In genomic region chr10:112407696-112408095, GRCh38 we compare ENCODE assay signal across 28 cellular contexts.
"Had no signal": no experiment of that assay in that cellular context is flagged by ENCODE, and none has a peak within 500 bp of the region (broad histone marks: within the 10 kb centered on the region; RNA-seq: fewer than 3 reads in every experiment).

No MANE protein-coding gene starts in this region.

- H3K4me1 ChIP-seq: ascending aorta, gastrocnemius medialis, pancreas, prostate gland, thyroid gland, upper lobe of right lung had no signal

- H3K9me3 ChIP-seq: ascending aorta, gastrocnemius medialis, pancreas, prostate gland, stomach, thyroid gland, upper lobe of right lung had no signal

- H3K4me3 Mint-ChIP-seq: activated CD4-positive, alpha-beta T cell treated with anti-CD3 and anti-CD28 coated beads for 36 hours; activated naive CD8-positive, alpha-beta T cell treated with anti-CD3 and anti-CD28 coated beads, Interleukin-2, amount 10 ng/mL, durations not matched to agents 7 days and 5 days; brain; effector memory CD8-positive, alpha-beta T cell; nephron progenitor cell; stimulated activated memory B cell treated with anti-CD40 and anti-IgM and Interleukin-4, amounts not matched to agents 10 μg/mL and 1 μg/mL and 100 μg/mL, for 72 hours had no signal

- H3K36me3 Mint-ChIP-seq: brain had no signal

- H3K27me3 Mint-ChIP-seq: activated CD4-positive, alpha-beta T cell treated with anti-CD3 and anti-CD28 coated beads for 36 hours; activated naive CD8-positive, alpha-beta T cell treated with anti-CD3 and anti-CD28 coated beads, Interleukin-2, amount 10 ng/mL, durations not matched to agents 7 days and 5 days; effector memory CD8-positive, alpha-beta T cell; stimulated activated memory B cell treated with anti-CD40 and anti-IgM and Interleukin-4, amounts not matched to agents 10 μg/mL and 1 μg/mL and 100 μg/mL, for 72 hours had no signal

- H3K27ac Mint-ChIP-seq: activated CD4-positive, alpha-beta T cell treated with anti-CD3 and anti-CD28 coated beads for 36 hours; activated naive CD8-positive, alpha-beta T cell treated with anti-CD3 and anti-CD28 coated beads, Interleukin-2, amount 10 ng/mL, durations not matched to agents 7 days and 5 days; nephron progenitor cell had no signal

- DNase-seq: activated CD4-positive, alpha-beta T cell treated with anti-CD3 and anti-CD28 coated beads for 36 hours; activated CD4-positive, CD25-positive, alpha-beta regulatory T cell; activated CD8-positive, alpha-beta memory T cell treated with anti-CD3 and anti-CD28 coated beads for 24 hours; activated effector memory CD4-positive, alpha-beta T cell treated with Interleukin-2 at 50 U/mL for 16 hours; activated naive CD4-positive, alpha-beta T cell treated with Interleukin-2 at 50 U/mL for 16 hours; activated naive CD8-positive, alpha-beta T cell treated with anti-CD3 and anti-CD28 coated beads, Interleukin-2, amount 10 ng/mL, durations not matched to agents 7 days and 5 days; activated T-cell treated with anti-CD3 and anti-CD28 coated beads, Interleukin-2, amount 50 U/mL, for 1 hour; cortex of kidney; effector memory CD8-positive, alpha-beta T cell; erythroblast; gastrocnemius medialis; glutamatergic neuron; kidney; nephron progenitor cell; nucleus accumbens; pancreas; retina; stimulated activated CD4-positive, alpha-beta T cell treated with anti-CD3 and anti-CD28 coated beads, Interleukin-4, amount 100 ng/mL, for 24 hours; stomach; thyroid gland; upper lobe of right lung had no signal

- ATAC-seq: activated CD4-positive, alpha-beta T cell treated with anti-CD3 and anti-CD28 coated beads for 36 hours; effector memory CD8-positive, alpha-beta T cell; gastrocnemius medialis; pancreas; sciatic nerve; SK-N-SH treated with all-trans-retinoic acid at 6 μM for 48 hours; stimulated activated memory B cell treated with anti-CD40 and anti-IgM and Interleukin-4, amounts not matched to agents 10 μg/mL and 1 μg/mL and 100 μg/mL, for 72 hours; upper lobe of right lung had no signal

- H3K27ac ChIP-seq: ascending aorta, gastrocnemius medialis, pancreas, prostate gland, skin epidermis, stomach, thyroid gland, upper lobe of right lung had no signal

- H3K4me3 ChIP-seq: ascending aorta, gastrocnemius medialis, pancreas, prostate gland, skin epidermis, stomach, thyroid gland, upper lobe of right lung had no signal

- H3K9me3 Mint-ChIP-seq: activated naive CD8-positive, alpha-beta T cell treated with anti-CD3 and anti-CD28 coated beads, Interleukin-2, amount 10 ng/mL, durations not matched to agents 7 days and 5 days; brain; effector memory CD8-positive, alpha-beta T cell had no signal

- H3K4me1 Mint-ChIP-seq: activated naive CD8-positive, alpha-beta T cell treated with anti-CD3 and anti-CD28 coated beads, Interleukin-2, amount 10 ng/mL, durations not matched to agents 7 days and 5 days; brain; nephron progenitor cell had no signal

- H3K27me3 ChIP-seq: ascending aorta, gastrocnemius medialis, pancreas, stomach, thyroid gland, upper lobe of right lung had no signal

- H3K36me3 ChIP-seq: ascending aorta, gastrocnemius medialis, pancreas, prostate gland, thyroid gland had no signal
